ENCODE assay signal across 8 cellular contexts in the genomic region with DNA sequence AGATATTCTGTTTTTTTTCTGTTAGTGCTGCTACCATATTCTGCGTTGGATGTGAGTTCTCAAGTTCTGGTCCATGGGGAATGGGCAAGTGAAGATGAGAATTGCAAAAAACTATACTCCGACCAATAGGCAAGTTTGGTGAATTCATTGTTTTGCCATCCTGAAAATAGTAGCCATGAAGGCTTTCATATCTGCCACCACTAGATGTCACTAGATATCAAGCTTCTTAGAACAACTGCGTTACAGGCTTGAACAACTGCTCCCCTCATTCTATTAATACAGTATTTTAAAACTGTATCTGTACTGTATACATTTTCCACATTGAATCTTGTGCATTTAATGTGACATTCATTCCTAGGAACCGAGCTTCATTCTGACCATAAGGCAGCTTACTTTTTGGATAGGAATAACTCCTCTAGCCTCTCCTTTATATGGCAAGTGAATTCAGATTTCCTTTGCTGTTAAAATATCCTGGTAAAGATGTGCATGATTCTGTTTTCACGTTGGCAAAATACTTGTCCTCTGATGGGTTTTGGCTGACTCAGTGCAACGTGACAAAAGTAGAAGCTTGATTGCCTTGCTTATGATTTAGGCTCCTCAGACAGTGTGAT.
A peak's percentile ranks its signal among the peaks of the same experiment; 100 is the strongest.
DNase-seq lines count a peak whose midpoint lies in the region; ATAC-seq, FAIRE-seq and TF ChIP-seq lines count a peak whose summit lies in the region.

No MANE protein-coding gene starts in this region.

- H3K36me3 ChIP-seq in heart left ventricle = no peaks in the 10 kb centered on the region

- TF ChIP-seq CTCF in AG09309 (IDR thresholded peaks at IDR 0.05; ENCODE audit: control insufficient read depth, insufficient read depth, low read depth, low read length, missing control alignments) (peak; percentile 80), heart left ventricle (IDR thresholded peaks at IDR 0.05) (peak; percentile 80 to 90 (median 86))

- peak; percentile 38 for DNase-seq in AG09309 (ENCODE audit: low read depth)
- DNase-seq in GM12892 (ENCODE audit: insufficient read length) = no peak
- DNase-seq in NCI-H2196 (lab: John Stamatoyannopoulos, UW; ENCODE audit: unreplicated experiment) = peak; percentile 46
- DNase-seq in activated CD8-positive, alpha-beta T cell treated with anti-CD3 and anti-CD28 coated beads, Interleukin-2, amount 10 ng/mL, durations not matched to agents 7 days and 5 days = peak; percentile 28
- no peak for DNase-seq in heart left ventricle
- DNase-seq in renal cortical epithelial cell (ENCODE audit: low read depth) = peak; percentile 69

- no peak overlapping the region for H3K4me3 Mint-ChIP-seq in activated CD8-positive, alpha-beta T cell treated with anti-CD3 and anti-CD28 coated beads, Interleukin-2, amount 10 ng/mL, durations not matched to agents 7 days and 5 days

- POLR2A ChIA-PET in activated CD8-positive, alpha-beta T cell treated with anti-CD3 and anti-CD28 coated beads, Interleukin-2, amount 10 ng/mL, durations not matched to agents 7 days and 5 days (lab: Charles Lee) = interaction anchor here (0.6 kb wide), 1 partner anchor 210 kb away, joined by 3 read pairs; no protein-coding TSS in a partner anchor

- peaks cover 16% of the 10 kb centered on the region for H3K27me3 Mint-ChIP-seq in activated CD8-positive, alpha-beta T cell treated with anti-CD3 and anti-CD28 coated beads, Interleukin-2, amount 10 ng/mL, durations not matched to agents 7 days and 5 days (ENCODE audit: low read depth)

- H3K4me3 ChIP-seq in AG09309 (ENCODE audit: control insufficient read depth, low read depth, low read length) (no peak overlapping the region), heart left ventricle (peak overlapping the region in 1 of 12 donors; percentile 18)

- ATAC-seq in HG03135 (IDR thresholded peaks at IDR 0.05; ENCODE audit: unreplicated experiment) (peak; percentile 75), heart left ventricle (peak; percentile 63 to 86 (median 82)), HG02840 (IDR thresholded peaks at IDR 0.05; ENCODE audit: low FRiP score, unreplicated experiment) (no peak)
- ATAC-seq in activated CD8-positive, alpha-beta T cell treated with anti-CD3 and anti-CD28 coated beads, Interleukin-2, amount 10 ng/mL, durations not matched to agents 7 days and 5 days = peak; percentile 68

- peaks cover 2% of the 10 kb centered on the region for H3K4me1 Mint-ChIP-seq in activated CD8-positive, alpha-beta T cell treated with anti-CD3 and anti-CD28 coated beads, Interleukin-2, amount 10 ng/mL, durations not matched to agents 7 days and 5 days (ENCODE audit: low read depth)

- H3K9me3 Mint-ChIP-seq in activated CD8-positive, alpha-beta T cell treated with anti-CD3 and anti-CD28 coated beads, Interleukin-2, amount 10 ng/mL, durations not matched to agents 7 days and 5 days (ENCODE audit: insufficient read depth) = no peaks in the 10 kb centered on the region

- H3K27me3 ChIP-seq in heart left ventricle = no peaks in the 10 kb centered on the region

- no peak overlapping the region for H3K27ac Mint-ChIP-seq in activated CD8-positive, alpha-beta T cell treated with anti-CD3 and anti-CD28 coated beads, Interleukin-2, amount 10 ng/mL, durations not matched to agents 7 days and 5 days

- CTCF ChIA-PET in activated CD8-positive, alpha-beta T cell treated with anti-CD3 and anti-CD28 coated beads, Interleukin-2, amount 10 ng/mL, durations not matched to agents 7 days and 5 days (lab: Charles Lee) = interaction anchor here (0.6 to 4.8 kb wide), 22 partner anchors 9 to 562 kb away, joined by 3 to 36 read pairs (median 4); no protein-coding TSS in a partner anchor

- peak overlapping the region in 7 of 12 donors; percentile 15 to 57 (median 31) for H3K27ac ChIP-seq in heart left ventricle

- WGBS in heart left ventricle, 4 donors = 4 to 8% (median 5%) methylated on average over 6 of the region's 6 CpGs

- H3K36me3 Mint-ChIP-seq in activated CD8-positive, alpha-beta T cell treated with anti-CD3 and anti-CD28 coated beads, Interleukin-2, amount 10 ng/mL, durations not matched to agents 7 days and 5 days (ENCODE audit: low read depth) = no peaks in the 10 kb centered on the region

- H3K4me1 ChIP-seq in heart left ventricle = peaks cover 0 to 30% (median 16%) of the 10 kb centered on the region in 12 donors

- intact Hi-C loops in heart left ventricle (cut with DNase I) = loop anchor here (1.0 to 10.0 kb wide), 16 partner anchors 110 to 907 kb away; a partner anchor contains a TSS

- TF ChIP-seq POLR2A in GM12892 (IDR thresholded peaks at IDR 0.05; ENCODE audit: low read depth, low read length) = no peak
- no peak for TF ChIP-seq POLR2A in heart left ventricle (IDR thresholded peaks at IDR 0.05)

- H3K9me3 ChIP-seq in heart left ventricle = peaks cover 0 to 8% (median 0%) of the 10 kb centered on the region in 12 donors

- FAIRE-seq in GM12892 (lab: Jason Lieb, UNC) = peak; percentile 88

Comparison
In these comparisons a context has a peak if more than half of its experiments do, and no peak if none do; other contexts are left out.
1. DNase-seq: peak in AG09309 (single experiment), NCI-H2196 (single experiment), activated CD8-positive, alpha-beta T cell treated with anti-CD3 and anti-CD28 coated beads, Interleukin-2, amount 10 ng/mL, durations not matched to agents 7 days and 5 days (single experiment) and renal cortical epithelial cell (single experiment); none in GM12892 (single experiment) and heart left ventricle (0 of 5).